Comparison of ENCODE assay signal across 29 cellular contexts in the genomic region with DNA sequence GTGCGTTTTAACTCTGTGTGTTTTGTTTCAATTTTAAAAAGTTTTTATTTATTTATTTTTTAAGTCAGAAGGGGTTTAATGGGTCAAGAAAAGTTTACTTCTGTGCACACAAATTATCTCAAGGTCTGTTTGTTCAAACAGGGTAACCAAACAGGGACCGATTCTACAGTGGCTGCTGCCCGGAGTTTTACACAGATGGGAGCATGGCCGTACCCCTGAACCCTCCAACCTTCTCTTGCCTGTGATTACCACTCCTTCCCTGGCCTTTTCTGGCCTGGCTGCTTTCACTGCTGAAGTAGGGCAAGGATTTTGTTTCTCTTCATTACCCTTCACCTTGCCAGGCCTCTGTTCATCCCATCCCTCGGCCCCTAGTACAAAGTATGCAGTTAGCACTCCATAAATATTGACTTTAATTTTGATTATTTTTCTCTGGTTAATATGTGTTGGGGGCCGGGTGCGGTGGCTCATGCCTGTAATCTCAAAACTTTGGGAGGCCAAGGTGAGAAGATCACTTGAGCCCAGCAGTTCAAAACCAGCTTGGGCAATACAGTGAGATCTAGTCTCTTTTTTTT. TPM values are rescaled to one million over a fixed set of nuclear protein-coding genes. Genes with fewer than 3 reads are reported as not detected.
"Had no signal": no experiment of that assay in that cellular context is flagged by ENCODE, and none has a peak within 500 bp of the region (broad histone marks: within the 10 kb centered on the region; RNA-seq: fewer than 3 reads in every experiment).

No MANE protein-coding gene starts in this region.

- H3K36me3 ChIP-seq: colonic mucosa, gastrocnemius medialis, heart left ventricle, left ventricle myocardium inferior, lower lobe of right lung, tibial artery, upper lobe of left lung had no signal

- H3K4me3 Mint-ChIP-seq: dendritic cell treated with granulocyte-macrophage colony-stimulating factor and Interleukin-4, amounts not matched to agents 40 ng/mL and 50 ng/mL, for 4 days; endodermal cell; naive thymus-derived CD8-positive, alpha-beta T cell; nephron progenitor cell; stimulated activated effector memory CD8-positive, alpha-beta T cell treated with anti-CD3 and anti-CD28 coated beads, Interleukin-12 subunit alpha, Interleukin-12 subunit beta, amount 100 ng/mL, for 72 hours had no signal

- H3K27ac ChIP-seq: colonic mucosa, epithelial cell of prostate, gastrocnemius medialis, hepatocyte, lower lobe of right lung, testis, tibial artery, upper lobe of left lung had no signal

- H3K4me3 ChIP-seq: colonic mucosa, gastrocnemius medialis, heart left ventricle, hepatocyte, left ventricle myocardium inferior, lower lobe of right lung, smooth muscle cell, testis, tibial artery, upper lobe of left lung had no signal

- H3K9me3 ChIP-seq: colonic mucosa, gastrocnemius medialis, heart left ventricle, left ventricle myocardium inferior, lower lobe of right lung, testis, tibial artery, upper lobe of left lung had no signal

- H3K36me3 Mint-ChIP-seq: naive thymus-derived CD8-positive, alpha-beta T cell had no signal

- FAIRE-seq: kidney, urothelium cell line had no signal

- DNase-seq: colonic mucosa; effector CD8-positive, alpha-beta T cell; endodermal cell; foreskin fibroblast; gastrocnemius medialis; heart left ventricle; kidney; left ventricle myocardium inferior; lower lobe of right lung; naive thymus-derived CD8-positive, alpha-beta T cell; nephron progenitor cell; occipital lobe; stimulated activated CD4-positive, alpha-beta T cell treated with anti-CD3 and anti-CD28 coated beads, Interleukin-12 subunit alpha, Interleukin-12 subunit beta, amount 100 ng/mL, for 4 hours; stimulated activated CD4-positive, alpha-beta T cell treated with anti-CD3 and anti-CD28 coated beads, Interleukin-2, amount 100 ng/mL, for 24 hours; stimulated activated CD4-positive, alpha-beta T cell treated with anti-CD3 and anti-CD28 coated beads, Interleukin-4, amount 100 ng/mL, for 24 hours; stimulated activated naive CD4-positive, alpha-beta T cell treated with Interleukin-2 at 50 U/mL for 16 hours; substantia nigra; testis; tibial artery; upper lobe of left lung had no signal

- H3K9me3 Mint-ChIP-seq: dendritic cell treated with granulocyte-macrophage colony-stimulating factor and Interleukin-4, amounts not matched to agents 40 ng/mL and 50 ng/mL, for 4 days; endodermal cell; naive thymus-derived CD8-positive, alpha-beta T cell; nephron progenitor cell; stimulated activated effector memory CD8-positive, alpha-beta T cell treated with anti-CD3 and anti-CD28 coated beads, Interleukin-12 subunit alpha, Interleukin-12 subunit beta, amount 100 ng/mL, for 72 hours had no signal

- H3K27me3 Mint-ChIP-seq: dendritic cell treated with granulocyte-macrophage colony-stimulating factor and Interleukin-4, amounts not matched to agents 40 ng/mL and 50 ng/mL, for 4 days had no signal

- H3K4me1 ChIP-seq: colonic mucosa had no signal

- ATAC-seq: esophagus mucosa; gastrocnemius medialis; heart left ventricle; lower lobe of right lung; naive thymus-derived CD8-positive, alpha-beta T cell; sciatic nerve; stimulated activated effector memory CD8-positive, alpha-beta T cell treated with anti-CD3 and anti-CD28 coated beads, Interleukin-12 subunit alpha, Interleukin-12 subunit beta, amount 100 ng/mL, for 72 hours had no signal

- H3K27me3 ChIP-seq: colonic mucosa, gastrocnemius medialis, heart left ventricle, hepatocyte, testis, tibial artery, upper lobe of left lung had no signal

- H3K27ac Mint-ChIP-seq: dendritic cell treated with granulocyte-macrophage colony-stimulating factor and Interleukin-4, amounts not matched to agents 40 ng/mL and 50 ng/mL, for 4 days; endodermal cell; nephron progenitor cell; progenitor cell of endocrine pancreas; stimulated activated effector memory CD8-positive, alpha-beta T cell treated with anti-CD3 and anti-CD28 coated beads, Interleukin-12 subunit alpha, Interleukin-12 subunit beta, amount 100 ng/mL, for 72 hours had no signal

RNA-seq across cellular contexts. Expression of a gene that starts 18.9 kb away (rescaled TPM):
- total RNA-seq: naive thymus-derived CD8-positive, alpha-beta T cell had no signal
- polyA plus RNA-seq: naive thymus-derived CD8-positive, alpha-beta T cell had no signal
